Comparison of ENCODE assay signal across 1 cellular context in the genomic region with DNA sequence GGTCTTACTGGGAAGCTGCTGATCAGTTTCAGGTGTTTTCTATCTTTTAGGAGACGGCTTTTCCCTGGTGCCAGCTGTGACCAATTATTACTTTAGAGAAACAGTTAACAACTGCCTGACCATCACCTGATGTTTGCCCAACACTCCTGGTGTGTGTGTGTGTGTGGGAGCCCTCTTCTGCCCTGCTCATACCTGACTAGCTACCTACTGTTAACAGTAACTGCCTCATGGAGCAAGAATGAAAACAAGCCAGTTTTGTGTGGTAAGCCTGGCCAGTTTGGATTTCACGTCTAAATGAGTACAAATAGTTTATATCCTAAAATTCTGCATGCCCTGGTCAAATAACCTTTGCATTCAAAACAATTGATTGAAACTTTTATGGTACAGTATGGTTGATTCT.
TF ChIP-seq lines count a peak whose summit lies in the region.

No MANE protein-coding gene starts in this region.

TF ChIP-seq in SK-N-SH, 30 proteins besides CTCF, POLR2A, EP300 and RAD21:
- no peak for TF ChIP-seq EZH2phosphoT487 (IDR thresholded peaks at IDR 0.05; ENCODE audit: borderline replicate concordance, low read depth)
- no peak for TF ChIP-seq TAF1 (IDR thresholded peaks at IDR 0.05; ENCODE audit: borderline replicate concordance, low read depth, low read length)
- no peak for TF ChIP-seq MEF2A (IDR thresholded peaks at IDR 0.05; ENCODE audit: borderline replicate concordance, low read depth)
- TF ChIP-seq JUND (IDR thresholded peaks at IDR 0.05), result no peak
- TF ChIP-seq FOXM1 (IDR thresholded peaks at IDR 0.05; ENCODE audit: low read depth), result no peak
- no peak for TF ChIP-seq MXI1 (IDR thresholded peaks at IDR 0.05; ENCODE audit: low read depth, low read length)
- TF ChIP-seq IRF3 (IDR thresholded peaks at IDR 0.05; ENCODE audit: low read depth, low read length), result no peak
- no peak for TF ChIP-seq FOSL2 (IDR thresholded peaks at IDR 0.05; ENCODE audit: borderline replicate concordance, low read depth)
- TF ChIP-seq, protein P1, sequence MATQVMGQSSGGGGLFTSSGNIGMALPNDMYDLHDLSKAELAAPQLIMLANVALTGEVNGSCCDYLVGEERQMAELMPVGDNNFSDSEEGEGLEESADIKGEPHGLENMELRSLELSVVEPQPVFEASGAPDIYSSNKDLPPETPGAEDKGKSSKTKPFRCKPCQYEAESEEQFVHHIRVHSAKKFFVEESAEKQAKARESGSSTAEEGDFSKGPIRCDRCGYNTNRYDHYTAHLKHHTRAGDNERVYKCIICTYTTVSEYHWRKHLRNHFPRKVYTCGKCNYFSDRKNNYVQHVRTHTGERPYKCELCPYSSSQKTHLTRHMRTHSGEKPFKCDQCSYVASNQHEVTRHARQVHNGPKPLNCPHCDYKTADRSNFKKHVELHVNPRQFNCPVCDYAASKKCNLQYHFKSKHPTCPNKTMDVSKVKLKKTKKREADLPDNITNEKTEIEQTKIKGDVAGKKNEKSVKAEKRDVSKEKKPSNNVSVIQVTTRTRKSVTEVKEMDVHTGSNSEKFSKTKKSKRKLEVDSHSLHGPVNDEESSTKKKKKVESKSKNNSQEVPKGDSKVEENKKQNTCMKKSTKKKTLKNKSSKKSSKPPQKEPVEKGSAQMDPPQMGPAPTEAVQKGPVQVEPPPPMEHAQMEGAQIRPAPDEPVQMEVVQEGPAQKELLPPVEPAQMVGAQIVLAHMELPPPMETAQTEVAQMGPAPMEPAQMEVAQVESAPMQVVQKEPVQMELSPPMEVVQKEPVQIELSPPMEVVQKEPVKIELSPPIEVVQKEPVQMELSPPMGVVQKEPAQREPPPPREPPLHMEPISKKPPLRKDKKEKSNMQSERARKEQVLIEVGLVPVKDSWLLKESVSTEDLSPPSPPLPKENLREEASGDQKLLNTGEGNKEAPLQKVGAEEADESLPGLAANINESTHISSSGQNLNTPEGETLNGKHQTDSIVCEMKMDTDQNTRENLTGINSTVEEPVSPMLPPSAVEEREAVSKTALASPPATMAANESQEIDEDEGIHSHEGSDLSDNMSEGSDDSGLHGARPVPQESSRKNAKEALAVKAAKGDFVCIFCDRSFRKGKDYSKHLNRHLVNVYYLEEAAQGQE (IDR thresholded peaks at IDR 0.05; ENCODE audit: low read depth, low read length), result no peak
- TF ChIP-seq USF2 (IDR thresholded peaks at IDR 0.05; ENCODE audit: borderline replicate concordance, low read depth, low read length), result no peak
- no peak for TF ChIP-seq YY1 (IDR thresholded peaks at IDR 0.05; ENCODE audit: low read depth)
- TF ChIP-seq, protein P2, sequence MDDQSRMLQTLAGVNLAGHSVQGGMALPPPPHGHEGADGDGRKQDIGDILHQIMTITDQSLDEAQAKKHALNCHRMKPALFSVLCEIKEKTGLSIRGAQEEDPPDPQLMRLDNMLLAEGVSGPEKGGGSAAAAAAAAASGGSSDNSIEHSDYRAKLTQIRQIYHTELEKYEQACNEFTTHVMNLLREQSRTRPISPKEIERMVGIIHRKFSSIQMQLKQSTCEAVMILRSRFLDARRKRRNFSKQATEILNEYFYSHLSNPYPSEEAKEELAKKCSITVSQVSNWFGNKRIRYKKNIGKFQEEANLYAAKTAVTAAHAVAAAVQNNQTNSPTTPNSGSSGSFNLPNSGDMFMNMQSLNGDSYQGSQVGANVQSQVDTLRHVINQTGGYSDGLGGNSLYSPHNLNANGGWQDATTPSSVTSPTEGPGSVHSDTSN (IDR thresholded peaks at IDR 0.05), result no peak
- TF ChIP-seq MAX (IDR thresholded peaks at IDR 0.05; ENCODE audit: low read depth), result no peak
